ENCODE assay signal across 11 cellular contexts in genomic region chr9:122900791-122901190, GRCh38. TPM values are rescaled to one million over a fixed set of nuclear protein-coding genes. Genes with fewer than 3 reads are reported as not detected.
DNase-seq lines count a peak whose midpoint lies in the region; ATAC-seq and TF ChIP-seq lines count a peak whose summit lies in the region.
"Had no signal": no experiment of that assay in that cellular context is flagged by ENCODE, and none has a peak within 500 bp of the region (broad histone marks: within the 10 kb centered on the region; RNA-seq: fewer than 3 reads in every experiment).

No MANE protein-coding gene starts in this region.

- POLR2A ChIA-PET in activated CD8-positive, alpha-beta T cell treated with anti-CD3 and anti-CD28 coated beads, Interleukin-2, amount 10 ng/mL, durations not matched to agents 7 days and 5 days (lab: Charles Lee): interaction anchor here (1.1 kb wide), 1 partner anchor 12 kb away, joined by 4 read pairs; the partner anchor contains the start of gene ZBTB6

- no peak for TF ChIP-seq POLR2A in GM18505 (IDR thresholded peaks at IDR 0.05; ENCODE audit: borderline replicate concordance, extremely low read depth, insufficient read depth, insufficient read length)

- CTCF ChIA-PET in activated CD8-positive, alpha-beta T cell treated with anti-CD3 and anti-CD28 coated beads, Interleukin-2, amount 10 ng/mL, durations not matched to agents 7 days and 5 days (lab: Charles Lee): interaction anchor here (1.4 to 2.3 kb wide), 2 partner anchors 65 to 88 kb away, joined by 3 to 13 read pairs; no protein-coding TSS in a partner anchor

- H3K36me3 Mint-ChIP-seq in activated CD8-positive, alpha-beta T cell treated with anti-CD3 and anti-CD28 coated beads, Interleukin-2, amount 10 ng/mL, durations not matched to agents 7 days and 5 days (ENCODE audit: low read depth): peaks cover 31% of the 10 kb centered on the region

- DNase-seq in AML-193 (lab: John Stamatoyannopoulos, UW) (peak; percentile 44 to 48), GM20000 (ENCODE audit: low spot score) (peak; percentile 45), hepatic stellate cell (ENCODE audit: low spot score) (peak; percentile 16)
- no peak for DNase-seq in activated CD8-positive, alpha-beta T cell treated with anti-CD3 and anti-CD28 coated beads, Interleukin-2, amount 10 ng/mL, durations not matched to agents 7 days and 5 days
- DNase-seq: GDM1, H9, MG63 had no signal

- no peak for TF ChIP-seq CTCF in GM20000 (IDR thresholded peaks at IDR 0.05; ENCODE audit: extremely low read depth, missing control alignments)

- H3K4me1 Mint-ChIP-seq in activated CD8-positive, alpha-beta T cell treated with anti-CD3 and anti-CD28 coated beads, Interleukin-2, amount 10 ng/mL, durations not matched to agents 7 days and 5 days (ENCODE audit: low read depth): peaks cover 40% of the 10 kb centered on the region

- H3K27me3 Mint-ChIP-seq in activated CD8-positive, alpha-beta T cell treated with anti-CD3 and anti-CD28 coated beads, Interleukin-2, amount 10 ng/mL, durations not matched to agents 7 days and 5 days (ENCODE audit: low read depth): no peaks in the 10 kb centered on the region

- peak overlapping the region; percentile 62 for H3K4me3 Mint-ChIP-seq in activated CD8-positive, alpha-beta T cell treated with anti-CD3 and anti-CD28 coated beads, Interleukin-2, amount 10 ng/mL, durations not matched to agents 7 days and 5 days
- H3K4me3 Mint-ChIP-seq: H9 had no signal

- no peaks in the 10 kb centered on the region for H3K9me3 Mint-ChIP-seq in activated CD8-positive, alpha-beta T cell treated with anti-CD3 and anti-CD28 coated beads, Interleukin-2, amount 10 ng/mL, durations not matched to agents 7 days and 5 days (ENCODE audit: insufficient read depth)
- H3K9me3 Mint-ChIP-seq: H9 had no signal

- peak overlapping the region; percentile 34 for H3K27ac Mint-ChIP-seq in activated CD8-positive, alpha-beta T cell treated with anti-CD3 and anti-CD28 coated beads, Interleukin-2, amount 10 ng/mL, durations not matched to agents 7 days and 5 days
- H3K27ac Mint-ChIP-seq: H9 had no signal

- ATAC-seq in activated CD8-positive, alpha-beta T cell treated with anti-CD3 and anti-CD28 coated beads, Interleukin-2, amount 10 ng/mL, durations not matched to agents 7 days and 5 days: no peak
- ATAC-seq in GM19467 (IDR thresholded peaks at IDR 0.05; ENCODE audit: unreplicated experiment) (no peak), GM18505 (IDR thresholded peaks at IDR 0.05; ENCODE audit: unreplicated experiment) (no peak), HG03432 (IDR thresholded peaks at IDR 0.05; ENCODE audit: unreplicated experiment) (no peak), HG02970 (IDR thresholded peaks at IDR 0.05; ENCODE audit: low FRiP score, unreplicated experiment) (no peak)

RNA-seq across cellular contexts. Expression of gene RC3H2, which starts 4.4 kb away (rescaled TPM):
- total RNA-seq in activated CD8-positive, alpha-beta T cell treated with anti-CD3 and anti-CD28 coated beads, Interleukin-2, amount 10 ng/mL, durations not matched to agents 7 days and 5 days: 10 to 100 TPM; 40.3 to 43.6 TPM

RNA-seq across cellular contexts. Expression of gene ZBTB6, which starts 12.3 kb away (rescaled TPM):
- 1 to 10 TPM; 9.1 to 9.3 TPM for total RNA-seq in activated CD8-positive, alpha-beta T cell treated with anti-CD3 and anti-CD28 coated beads, Interleukin-2, amount 10 ng/mL, durations not matched to agents 7 days and 5 days

RNA-seq across cellular contexts. Expression of gene ZBTB26, which starts 30.5 kb away (rescaled TPM):
- total RNA-seq in activated CD8-positive, alpha-beta T cell treated with anti-CD3 and anti-CD28 coated beads, Interleukin-2, amount 10 ng/mL, durations not matched to agents 7 days and 5 days: 1 to 10 TPM; 6.6 to 7.1 TPM

RNA-seq across cellular contexts. Expression of gene RABGAP1, which starts 40.0 kb away (rescaled TPM):
- 10 to 100 TPM; 27.8 to 28.0 TPM for total RNA-seq in activated CD8-positive, alpha-beta T cell treated with anti-CD3 and anti-CD28 coated beads, Interleukin-2, amount 10 ng/mL, durations not matched to agents 7 days and 5 days
